1 cellular context compared by ENCODE assay signal in the genomic region with DNA sequence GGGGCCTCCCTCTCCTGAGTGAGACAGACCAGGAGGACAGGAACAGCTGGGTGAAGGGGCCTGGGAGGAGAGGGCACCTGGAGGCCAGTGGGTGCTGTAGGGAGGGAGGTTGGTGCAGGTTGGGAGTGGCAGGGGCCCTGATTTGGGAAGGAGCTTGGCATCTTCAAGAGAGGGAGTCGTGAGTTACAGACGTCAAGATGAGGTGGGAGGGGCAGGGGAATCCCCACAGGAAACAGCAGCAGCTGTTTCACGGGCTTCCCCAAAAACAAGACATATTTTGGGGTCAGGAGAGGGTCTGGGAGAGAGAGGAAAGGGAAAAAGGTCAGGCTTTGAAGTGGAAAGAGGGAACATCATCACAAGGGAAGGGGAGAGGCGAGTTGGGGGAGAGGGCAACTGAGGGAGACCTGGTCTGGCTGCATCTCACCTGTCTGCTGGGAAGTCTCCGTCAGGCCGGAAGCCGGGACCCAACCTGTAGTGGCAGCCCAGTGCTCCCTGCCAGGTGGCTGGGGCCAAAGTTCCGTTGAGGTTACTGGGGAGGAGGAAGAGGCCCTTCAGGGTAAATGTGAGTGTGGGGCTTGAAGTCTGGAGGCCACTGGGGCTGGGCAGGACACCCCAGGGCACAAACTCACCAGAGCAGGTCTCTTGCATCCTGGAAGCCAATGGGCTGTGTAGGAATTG.
TF ChIP-seq lines count a peak whose summit lies in the region.

No MANE protein-coding gene starts in this region.

TF ChIP-seq in SK-N-SH, 30 proteins besides CTCF, POLR2A, EP300 and RAD21 (continued from another document):
- TF ChIP-seq, protein P1, sequence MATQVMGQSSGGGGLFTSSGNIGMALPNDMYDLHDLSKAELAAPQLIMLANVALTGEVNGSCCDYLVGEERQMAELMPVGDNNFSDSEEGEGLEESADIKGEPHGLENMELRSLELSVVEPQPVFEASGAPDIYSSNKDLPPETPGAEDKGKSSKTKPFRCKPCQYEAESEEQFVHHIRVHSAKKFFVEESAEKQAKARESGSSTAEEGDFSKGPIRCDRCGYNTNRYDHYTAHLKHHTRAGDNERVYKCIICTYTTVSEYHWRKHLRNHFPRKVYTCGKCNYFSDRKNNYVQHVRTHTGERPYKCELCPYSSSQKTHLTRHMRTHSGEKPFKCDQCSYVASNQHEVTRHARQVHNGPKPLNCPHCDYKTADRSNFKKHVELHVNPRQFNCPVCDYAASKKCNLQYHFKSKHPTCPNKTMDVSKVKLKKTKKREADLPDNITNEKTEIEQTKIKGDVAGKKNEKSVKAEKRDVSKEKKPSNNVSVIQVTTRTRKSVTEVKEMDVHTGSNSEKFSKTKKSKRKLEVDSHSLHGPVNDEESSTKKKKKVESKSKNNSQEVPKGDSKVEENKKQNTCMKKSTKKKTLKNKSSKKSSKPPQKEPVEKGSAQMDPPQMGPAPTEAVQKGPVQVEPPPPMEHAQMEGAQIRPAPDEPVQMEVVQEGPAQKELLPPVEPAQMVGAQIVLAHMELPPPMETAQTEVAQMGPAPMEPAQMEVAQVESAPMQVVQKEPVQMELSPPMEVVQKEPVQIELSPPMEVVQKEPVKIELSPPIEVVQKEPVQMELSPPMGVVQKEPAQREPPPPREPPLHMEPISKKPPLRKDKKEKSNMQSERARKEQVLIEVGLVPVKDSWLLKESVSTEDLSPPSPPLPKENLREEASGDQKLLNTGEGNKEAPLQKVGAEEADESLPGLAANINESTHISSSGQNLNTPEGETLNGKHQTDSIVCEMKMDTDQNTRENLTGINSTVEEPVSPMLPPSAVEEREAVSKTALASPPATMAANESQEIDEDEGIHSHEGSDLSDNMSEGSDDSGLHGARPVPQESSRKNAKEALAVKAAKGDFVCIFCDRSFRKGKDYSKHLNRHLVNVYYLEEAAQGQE (IDR thresholded peaks at IDR 0.05; ENCODE audit: low read depth, low read length): no peak
- TF ChIP-seq, protein P2, sequence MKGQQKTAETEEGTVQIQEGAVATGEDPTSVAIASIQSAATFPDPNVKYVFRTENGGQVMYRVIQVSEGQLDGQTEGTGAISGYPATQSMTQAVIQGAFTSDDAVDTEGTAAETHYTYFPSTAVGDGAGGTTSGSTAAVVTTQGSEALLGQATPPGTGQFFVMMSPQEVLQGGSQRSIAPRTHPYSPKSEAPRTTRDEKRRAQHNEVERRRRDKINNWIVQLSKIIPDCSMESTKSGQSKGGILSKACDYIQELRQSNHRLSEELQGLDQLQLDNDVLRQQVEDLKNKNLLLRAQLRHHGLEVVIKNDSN (IDR thresholded peaks at IDR 0.05; ENCODE audit: borderline replicate concordance, low read depth): no peak
- TF ChIP-seq, protein P3, sequence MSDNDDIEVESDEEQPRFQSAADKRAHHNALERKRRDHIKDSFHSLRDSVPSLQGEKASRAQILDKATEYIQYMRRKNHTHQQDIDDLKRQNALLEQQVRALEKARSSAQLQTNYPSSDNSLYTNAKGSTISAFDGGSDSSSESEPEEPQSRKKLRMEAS (IDR thresholded peaks at IDR 0.05; ENCODE audit: low read depth): no peak
- no peak for TF ChIP-seq RFX5 (IDR thresholded peaks at IDR 0.05; ENCODE audit: low read length)
- TF ChIP-seq GABPA (IDR thresholded peaks at IDR 0.05; ENCODE audit: low read depth): no peak
- TF ChIP-seq NRF1 (IDR thresholded peaks at IDR 0.05; ENCODE audit: low read depth, low read length): no peak
